In genomic region chr17:63533433-63534077, GRCh38 we compare ENCODE assay signal across 18 cellular contexts. TPM values are rescaled to one million over a fixed set of nuclear protein-coding genes. Genes with fewer than 3 reads are reported as not detected.
"Had no signal": no experiment of that assay in that cellular context is flagged by ENCODE, and none has a peak within 500 bp of the region (broad histone marks: within the 10 kb centered on the region; RNA-seq: fewer than 3 reads in every experiment).

No MANE protein-coding gene starts in this region.

- H2AFZ ChIP-seq: parathyroid adenoma had no signal

- H3K36me3 Mint-ChIP-seq: activated naive CD4-positive, alpha-beta T cell treated with anti-CD3 and anti-CD28 coated beads, Interleukin-2, amount 10 ng/mL, durations not matched to agents 7 days and 5 days; mesothelial cell of epicardium had no signal

- DNase-seq: activated CD4-positive, alpha-beta T cell treated with anti-CD3 and anti-CD28 coated beads, Interleukin-2, amount 50 U/mL, for 48 hours; activated naive CD4-positive, alpha-beta T cell treated with anti-CD3 and anti-CD28 coated beads, Interleukin-2, amount 10 ng/mL, durations not matched to agents 7 days and 5 days; activated T-cell treated with anti-CD3 and anti-CD28 coated beads, Interleukin-2, amount 50 U/mL, for 1 hour; left colon; lower lobe of right lung; sigmoid colon; stimulated activated CD4-positive, alpha-beta T cell treated with anti-CD3 and anti-CD28 coated beads, Interleukin-1b, Interleukin-23, amount 100 ng/mL, for 48 hours; stomach; testis had no signal

- H3K9me3 ChIP-seq: heart left ventricle, lower lobe of right lung, sigmoid colon, stomach, testis, upper lobe of left lung had no signal

- H3K9me3 Mint-ChIP-seq: activated naive CD4-positive, alpha-beta T cell treated with anti-CD3 and anti-CD28 coated beads, Interleukin-2, amount 10 ng/mL, durations not matched to agents 7 days and 5 days; activated T-helper 2 cell treated with anti-CD3 and anti-CD28 coated beads, Interferon-gamma antibody, Interleukin-2, Interleukin-4, amounts not matched to agents 10 μg/mL and 5 μg/mL and 100 μg/mL, durations not matched to agents 14 hours and 24 hours and 36 hours; mesothelial cell of epicardium; neural crest cell had no signal

- H3K4me3 Mint-ChIP-seq: activated naive CD4-positive, alpha-beta T cell treated with anti-CD3 and anti-CD28 coated beads, Interleukin-2, amount 10 ng/mL, durations not matched to agents 7 days and 5 days; mesothelial cell of epicardium; neural crest cell had no signal

- H3K4me3 ChIP-seq: heart left ventricle, lower lobe of right lung, sigmoid colon, stomach, testis, upper lobe of left lung had no signal

- H3K27ac Mint-ChIP-seq: activated naive CD4-positive, alpha-beta T cell treated with anti-CD3 and anti-CD28 coated beads, Interleukin-2, amount 10 ng/mL, durations not matched to agents 7 days and 5 days; activated T-helper 2 cell treated with anti-CD3 and anti-CD28 coated beads, Interferon-gamma antibody, Interleukin-2, Interleukin-4, amounts not matched to agents 10 μg/mL and 5 μg/mL and 100 μg/mL, durations not matched to agents 14 hours and 24 hours and 36 hours; mesothelial cell of epicardium had no signal

- H3K27ac ChIP-seq: epithelial cell of prostate, heart left ventricle, lower lobe of right lung, parathyroid adenoma, sigmoid colon, stomach, testis, upper lobe of left lung had no signal

- H3K79me2 ChIP-seq: parathyroid adenoma had no signal

- H3K27me3 ChIP-seq: testis had no signal

- H3K36me3 ChIP-seq: heart left ventricle, lower lobe of right lung, sigmoid colon, stomach, upper lobe of left lung had no signal

- ATAC-seq: heart left ventricle, left colon, lower lobe of right lung had no signal

- H3K4me1 Mint-ChIP-seq: mesothelial cell of epicardium, neural crest cell had no signal

- H3K9ac ChIP-seq: parathyroid adenoma had no signal

RNA-seq across cellular contexts. Expression of gene KCNH6, which starts 10.4 kb away (rescaled TPM):
- total RNA-seq: activated T-helper 2 cell treated with anti-CD3 and anti-CD28 coated beads, Interferon-gamma antibody, Interleukin-2, Interleukin-4, amounts not matched to agents 10 μg/mL and 5 μg/mL and 100 μg/mL, durations not matched to agents 14 hours and 24 hours and 36 hours; dermis microvascular lymphatic vessel endothelial cell; frontal cortex; heart left ventricle; mesothelial cell of epicardium; sigmoid colon had no signal

RNA-seq across cellular contexts. Expression of gene ACE, which starts 56.7 kb away (rescaled TPM):
- total RNA-seq: activated T-helper 2 cell treated with anti-CD3 and anti-CD28 coated beads, Interferon-gamma antibody, Interleukin-2, Interleukin-4, amounts not matched to agents 10 μg/mL and 5 μg/mL and 100 μg/mL, durations not matched to agents 14 hours and 24 hours and 36 hours had no signal
